Comparison of ENCODE assay signal across 35 cellular contexts in genomic region chrX:10794203-10794630, GRCh38.
DNase-seq lines count a peak whose midpoint lies in the region; ATAC-seq, FAIRE-seq and TF ChIP-seq lines count a peak whose summit lies in the region.
"Had no signal": no experiment of that assay in that cellular context is flagged by ENCODE, and none has a peak within 500 bp of the region (broad histone marks: within the 10 kb centered on the region; RNA-seq: fewer than 3 reads in every experiment).

No MANE protein-coding gene starts in this region.

- FAIRE-seq in bronchial epithelial cell (lab: Jason Lieb, UNC) = no peak
- FAIRE-seq: G401.6, keratinocyte had no signal

- H3K27me3 ChIP-seq in bronchial epithelial cell (ENCODE audit: control insufficient read depth, insufficient read depth, low read length) (no peaks in the 10 kb centered on the region), prostate gland (replicated peaks; ENCODE audit: insufficient read depth) (no peaks in the 10 kb centered on the region), upper lobe of right lung (no peaks in the 10 kb centered on the region)
- H3K27me3 ChIP-seq: cardiac muscle cell, colonic mucosa, heart left ventricle, right atrium auricular region, stomach had no signal

- H3K27ac ChIP-seq in prostate gland = no peak overlapping the region
- H3K27ac ChIP-seq in upper lobe of right lung = no peak overlapping the region
- H3K27ac ChIP-seq: C4-2B, cardiac muscle cell, colonic mucosa, right atrium auricular region, SK-N-MC, stomach had no signal

- H3K4me3 ChIP-seq in bronchial epithelial cell (ENCODE audit: low read depth, low read length) (no peak overlapping the region), mucosa of descending colon (no peak overlapping the region), prostate gland (no peak overlapping the region), upper lobe of right lung (no peak overlapping the region)
- H3K4me3 ChIP-seq: cardiac muscle cell, colonic mucosa, HAP-1, heart left ventricle, lung, right atrium auricular region, SK-N-MC, stomach had no signal

- intact Hi-C loops in mucosa of descending colon (cut with DNase I, micrococcal nuclease) (no loop called here), prostate gland (cut with DNase I) (no loop called here), cardiac septum (cut with DNase I) (no loop called here), upper lobe of right lung (cut with DNase I) (no loop called here)

- no peaks in the 10 kb centered on the region for H3K36me3 ChIP-seq in bronchial epithelial cell (ENCODE audit: control insufficient read depth, insufficient read depth, low read length)
- H3K36me3 ChIP-seq in mucosa of descending colon (ENCODE audit: low read depth) = no peaks in the 10 kb centered on the region
- H3K36me3 ChIP-seq in prostate gland = no peaks in the 10 kb centered on the region
- no peaks in the 10 kb centered on the region for H3K36me3 ChIP-seq in upper lobe of right lung
- H3K36me3 ChIP-seq: cardiac muscle cell, colonic mucosa, HAP-1, heart left ventricle, right atrium auricular region, stomach had no signal

- TF ChIP-seq CTCF in bronchial epithelial cell (IDR thresholded peaks at IDR 0.05; ENCODE audit: insufficient read depth, low read length, severe bottlenecking) (no peak), mucosa of descending colon (IDR thresholded peaks at IDR 0.05) (no peak), prostate gland (IDR thresholded peaks at IDR 0.05) (no peak), upper lobe of right lung (IDR thresholded peaks at IDR 0.05) (no peak)

- no peaks in the 10 kb centered on the region for H3K4me1 ChIP-seq in mucosa of descending colon (ENCODE audit: low read depth)
- H3K4me1 ChIP-seq in prostate gland (replicated peaks) = no peaks in the 10 kb centered on the region
- H3K4me1 ChIP-seq in upper lobe of right lung = no peaks in the 10 kb centered on the region
- H3K4me1 ChIP-seq: colonic mucosa, HAP-1, right atrium auricular region had no signal

- no peak for TF ChIP-seq POLR2A in prostate gland (IDR thresholded peaks at IDR 0.05)

- WGBS in prostate gland = 0% methylated on average over 1 of the region's 1 CpG

- DNase-seq in LHCN-M2 (ENCODE audit: low read depth) (peak; percentile 4), bronchial epithelial cell (ENCODE audit: low read depth) (peak; percentile 77), mucosa of descending colon (no peak), NCI-H226 (no peak), prostate gland (ENCODE audit: low spot score) (no peak), cardiac septum (ENCODE audit: low spot score) (no peak), upper lobe of right lung (no peak)
- DNase-seq: activated CD4-positive, alpha-beta T cell treated with anti-CD3 and anti-CD28 coated beads, Interleukin-2, amount 50 U/mL, for 4 hours; activated CD4-positive, CD25-positive, alpha-beta regulatory T cell; activated CD8-positive, alpha-beta memory T cell treated with anti-CD3 and anti-CD28 coated beads, Interleukin-2, amount 10 ng/mL, durations not matched to agents 7 days and 5 days; activated gamma-delta T cell treated with Interleukin-2 at 50 U/mL for 16 hours; activated naive CD8-positive, alpha-beta T cell treated with anti-CD3 and anti-CD28 coated beads, Interleukin-2, amount 10 ng/mL, durations not matched to agents 7 days and 5 days; activated T-cell treated with anti-CD3 and anti-CD28 coated beads, Interleukin-2, amount 50 U/mL, for 48 hours; aorta; colonic mucosa; COR-L47; effector memory CD4-positive, alpha-beta T cell; erythroblast; heart left ventricle; Kasumi-1; NCI-H1092; NCI-H1694; NCI-H2171; NCI-H510A; stimulated activated CD4-positive, alpha-beta T cell treated with anti-CD3 and anti-CD28 coated beads, Interleukin-12 subunit alpha, Interleukin-12 subunit beta, amount 100 ng/mL, for 4 hours; stimulated activated CD4-positive, alpha-beta T cell treated with anti-CD3 and anti-CD28 coated beads, Interleukin-4, amount 100 ng/mL, for 1 hour; stomach had no signal

- ATAC-seq in mucosa of descending colon (peak; percentile 89), upper lobe of right lung (no peak)
- ATAC-seq: activated CD8-positive, alpha-beta memory T cell treated with anti-CD3 and anti-CD28 coated beads, Interleukin-2, amount 10 ng/mL, durations not matched to agents 7 days and 5 days; heart left ventricle had no signal

- H3K9me3 ChIP-seq in mucosa of descending colon (no peaks in the 10 kb centered on the region), prostate gland (no peaks in the 10 kb centered on the region), upper lobe of right lung (no peaks in the 10 kb centered on the region)
- H3K9me3 ChIP-seq: colonic mucosa, HAP-1, heart left ventricle, right atrium auricular region, stomach had no signal

Comparison
In these comparisons a context has a peak if more than half of its experiments do, and no peak if none do; other contexts are left out.
1. DNase-seq: peak in LHCN-M2 (single experiment) and bronchial epithelial cell (single experiment); none in mucosa of descending colon (0 of 3), NCI-H226 (single experiment), prostate gland (single experiment), cardiac septum (single experiment) and upper lobe of right lung (single experiment).